27 cellular contexts compared by ENCODE assay signal in the genomic region with DNA sequence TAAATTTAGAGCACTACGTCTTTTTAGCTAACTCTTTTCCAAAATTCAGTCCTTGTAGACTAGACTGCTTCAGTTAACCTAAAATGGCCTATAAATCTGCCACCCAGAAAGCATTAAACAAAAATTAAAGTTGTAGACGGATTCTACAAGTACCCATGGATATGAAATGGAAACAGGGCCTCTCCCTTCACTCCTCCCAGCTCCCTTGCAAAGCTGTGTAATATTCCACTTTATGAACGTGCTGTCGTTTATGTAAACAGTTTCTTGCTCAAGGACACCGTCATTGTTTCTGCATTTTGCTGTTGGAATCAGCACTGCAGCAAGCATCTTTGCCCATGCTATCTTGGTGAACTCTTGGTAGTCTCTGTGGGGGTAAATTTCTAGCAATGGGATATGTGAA. TPM values are rescaled to one million over a fixed set of nuclear protein-coding genes. Genes with fewer than 3 reads are reported as not detected.
DNase-seq lines count a peak whose midpoint lies in the region; ATAC-seq, FAIRE-seq and TF ChIP-seq lines count a peak whose summit lies in the region.
"Had no signal": no experiment of that assay in that cellular context is flagged by ENCODE, and none has a peak within 500 bp of the region (broad histone marks: within the 10 kb centered on the region; RNA-seq: fewer than 3 reads in every experiment).

No MANE protein-coding gene starts in this region.

- intact Hi-C loops in HepG2 (cut with micrococcal nuclease; ENCODE audit: unreplicated experiment) (no loop called here), right lobe of liver (cut with DNase I) (no loop called here), OCI-LY7 (cut with micrococcal nuclease; ENCODE audit: unreplicated experiment) (no loop called here)

- H4K20me1 ChIP-seq in HepG2 (ENCODE audit: insufficient read depth, low read length): 0 out of 2 replicates have a peak, but pooled peaks cover 2% of the 10 kb centered on the region
- H4K20me1 ChIP-seq in OCI-LY7 (ENCODE audit: insufficient read depth, low read length): peaks cover 6% of the 10 kb centered on the region

- H3K36me3 ChIP-seq in HepG2 (replicated peaks in 1 of 2; ENCODE audit: control insufficient read depth in 1 of 2, insufficient read depth in 2 of 2, low read length in 2 of 2): peaks cover 14 to 41% of the 10 kb centered on the region in 2 experiments; a peak in 4 of 5 replicates
- H3K36me3 ChIP-seq in right lobe of liver: peaks cover 0 to 1% (median 0%) of the 10 kb centered on the region in 4 donors
- peaks cover 72% of the 10 kb centered on the region for H3K36me3 ChIP-seq in OCI-LY7 (ENCODE audit: insufficient read depth, low read length)

- peaks cover 40% of the 10 kb centered on the region for H3K4me1 Mint-ChIP-seq in glutamatergic neuron (ENCODE audit: low read depth, unreplicated experiment)

- H3K27ac ChIP-seq in HepG2 (ENCODE audit: extremely low read length, insufficient read depth, low read length): no peak overlapping the region
- no peak overlapping the region for H3K27ac ChIP-seq in right lobe of liver
- H3K27ac ChIP-seq in OCI-LY7 (ENCODE audit: low read depth, low read length, poor library complexity, severe bottlenecking): no peak overlapping the region
- H3K27ac ChIP-seq: A549, C4-2B had no signal

- TF ChIP-seq CTCF in HepG2 (CRISPR knock-in tag; IDR thresholded peaks at IDR 0.05): no peak
- TF ChIP-seq CTCF in right lobe of liver (IDR thresholded peaks at IDR 0.05): no peak
- no peak for TF ChIP-seq CTCF in OCI-LY7 (conservative IDR thresholded peaks at IDR 0.05; ENCODE audit: low read length)
- TF ChIP-seq CTCF in glutamatergic neuron (IDR thresholded peaks at IDR 0.05; ENCODE audit: partially characterized antibody, unreplicated experiment): no peak

- WGBS in HepG2 (ENCODE audit: low lambda C conversion rate): 80% methylated on average over 5 of the region's 5 CpGs
- WGBS in right lobe of liver (ENCODE audit: insufficient coverage, low coverage, low lambda C conversion rate, missing lambda C conversion rate): 66% methylated on average over 5 of the region's 5 CpGs

- H3K9me2 ChIP-seq in OCI-LY7 (ENCODE audit: insufficient read depth, low read length): no peaks in the 10 kb centered on the region

- H3K9me3 ChIP-seq in HepG2 (ENCODE audit: low read length): no peaks in the 10 kb centered on the region
- H3K9me3 ChIP-seq in right lobe of liver: no peaks in the 10 kb centered on the region
- H3K9me3 ChIP-seq in OCI-LY7 (ENCODE audit: low read length): no peaks in the 10 kb centered on the region
- H3K9me3 ChIP-seq: A549 had no signal

- BruUV-seq in HepG2 (replicated peaks; lab: Mats Ljungman, UMichigan) (no TSS peak), OCI-LY7 (replicated peaks; lab: Mats Ljungman, UMichigan) (no TSS peak)

- no peak overlapping the region for H3K9ac ChIP-seq in HepG2 (ENCODE audit: insufficient read depth, low read depth, low read length)

- in situ Hi-C loops in HepG2 (cut with HindIII; ENCODE audit: extremely low pct_ligation_motif_present, low pct_unique_long_range_greater_than_20kb): no loop called here

- H3K4me3 Mint-ChIP-seq in glutamatergic neuron (ENCODE audit: unreplicated experiment): no peak overlapping the region

- no peak for ATAC-seq in HepG2
- ATAC-seq in right lobe of liver: no peak
- no peak for ATAC-seq in GM21619 (IDR thresholded peaks at IDR 0.05; ENCODE audit: unreplicated experiment)
- no peak for ATAC-seq in SK-N-SH treated with all-trans-retinoic acid at 6 μM for 48 hours
- ATAC-seq: A549, HCT116, K562 had no signal

- peaks cover 4% of the 10 kb centered on the region for H3K36me3 Mint-ChIP-seq in glutamatergic neuron (ENCODE audit: unreplicated experiment)

- DNase-seq in HepG2 (ENCODE audit: low spot score) (no peak), right lobe of liver (no peak), OCI-LY7 (ENCODE audit: low spot score) (no peak), glutamatergic neuron (no peak), DMS79 (lab: John Stamatoyannopoulos, UW) (no peak)
- DNase-seq: CD8-positive, alpha-beta memory T cell; DMS 273 treated with DMSO at 0.1 percent for 48 hours; DMS79 treated with DMSO at 0.1 percent for 48 hours; MM.1S; NCI-H1048; NCI-H1417; NCI-H1694; NCI-H2029 treated with DMSO at 0.1 percent for 48 hours; NCI-H446 treated with DMSO at 0.1 percent for 48 hours; NCI-H526 treated with DMSO at 0.1 percent for 48 hours; RPMI8226; SHP77 had no signal

- H3K4me2 ChIP-seq in HepG2 (ENCODE audit: low read depth, low read length) (no peak overlapping the region), OCI-LY7 (ENCODE audit: low read length) (peak overlapping the region; percentile 23; the same call in 1 of the 2 replicates)
- H3K4me2 ChIP-seq: A549 had no signal

- no peak for TF ChIP-seq RAD21 in HepG2 (CRISPR knock-in tag; IDR thresholded peaks at IDR 0.05)

- H3K27me3 Mint-ChIP-seq in glutamatergic neuron (ENCODE audit: unreplicated experiment): no peaks in the 10 kb centered on the region

- H3K27me3 ChIP-seq in HepG2 (ENCODE audit: control insufficient read depth in 1 of 2, insufficient read depth in 2 of 2, low read length in 2 of 2): peaks cover 0 to 5% of the 10 kb centered on the region in 2 experiments; a peak in 1 of 5 replicates
- H3K27me3 ChIP-seq in right lobe of liver: no peaks in the 10 kb centered on the region

- CTCF ChIA-PET in HepG2 (lab: Yijun Ruan, JAX; ENCODE audit: low intra/inter-chr PET ratio, low total read pairs) (no interaction called here), OCI-LY7 (lab: Charles Lee; ENCODE audit: unreplicated experiment) (interaction anchor here (0.5 kb wide), 1 partner anchor 108 kb away, joined by 5 read pairs; no protein-coding TSS in a partner anchor)

- H3K27ac Mint-ChIP-seq in glutamatergic neuron (ENCODE audit: unreplicated experiment): peak overlapping the region; percentile 36

- H3K79me2 ChIP-seq in HepG2 (ENCODE audit: insufficient read depth, low read length) (peaks cover 73% of the 10 kb centered on the region), OCI-LY7 (ENCODE audit: insufficient read depth, low read depth, low read length) (peaks cover 81% of the 10 kb centered on the region)

- peaks cover 49% of the 10 kb centered on the region for H3K4me1 ChIP-seq in HepG2 (ENCODE audit: insufficient read depth, low read length)
- peaks cover 0 to 15% (median 6%) of the 10 kb centered on the region in 4 donors for H3K4me1 ChIP-seq in right lobe of liver
- peaks cover 46% of the 10 kb centered on the region for H3K4me1 ChIP-seq in OCI-LY7 (ENCODE audit: insufficient read depth, low read length, poor library complexity, severe bottlenecking)

- no peak for TF ChIP-seq EP300 in HepG2 (IDR thresholded peaks at IDR 0.05; ENCODE audit: low read depth in 2 of 2, low read length in 2 of 2)
- TF ChIP-seq EP300 in HepG2 (CRISPR knock-in tag; IDR thresholded peaks at IDR 0.05; ENCODE audit: borderline replicate concordance): no peak

- H3K4me3 ChIP-seq in HepG2 (replicated peaks in 1 of 3; ENCODE audit: insufficient read depth in 1 of 3, low read depth in 2 of 3, low read length in 3 of 3): no peak overlapping the region
- H3K4me3 ChIP-seq in right lobe of liver: no peak overlapping the region
- no peak overlapping the region for H3K4me3 ChIP-seq in OCI-LY7 (ENCODE audit: low read depth, low read length, poor library complexity, severe bottlenecking)
- H3K4me3 ChIP-seq: A549, K562 had no signal

- no peak overlapping the region for H2AFZ ChIP-seq in HepG2 (ENCODE audit: low read length)
- no peak overlapping the region for H2AFZ ChIP-seq in OCI-LY7 (ENCODE audit: low read length)

- peaks cover 2% of the 10 kb centered on the region for H3K9me3 Mint-ChIP-seq in glutamatergic neuron (ENCODE audit: unreplicated experiment)
- H3K9me3 Mint-ChIP-seq: CD8-positive, alpha-beta memory T cell had no signal

- POLR2A ChIA-PET in HepG2 (lab: Yijun Ruan, JAX) (interaction anchor here (0.5 to 1.4 kb wide), 3 partner anchors 20 to 35 kb away, joined by 3 to 5 read pairs (median 4); no protein-coding TSS in a partner anchor), OCI-LY7 (lab: Charles Lee) (no interaction called here)

- no peak for TF ChIP-seq POLR2A in HepG2 (IDR thresholded peaks at IDR 0.05; ENCODE audit: insufficient read depth in 1 of 2, low read depth in 2 of 2, low read length in 2 of 2)
- no peak for TF ChIP-seq POLR2A in right lobe of liver (IDR thresholded peaks at IDR 0.05)

- no peak for FAIRE-seq in HepG2 (lab: Jason Lieb, UNC)
- FAIRE-seq: A549, GM12892, GM19239, K562 had no signal

RNA-seq across cellular contexts. Expression of a gene that starts 5.1 kb away (rescaled TPM):
- 11.7 and 15.1 TPM in 2 replicates for total RNA-seq in HepG2 (2016; rRNA removed; fragmentation: Illumina TruSeq; extraction: Trizol)
- 4.0 and 4.2 TPM in 2 replicates for total RNA-seq in HepG2 (2016; cell fraction: cytosol; rRNA removed; fragmentation: Illumina TruSeq; extraction: Trizol; ENCODE audit: low read depth)
- total RNA-seq in HepG2 (2016; cell fraction: insoluble cytoplasmic fraction; rRNA removed; fragmentation: Illumina TruSeq; extraction: Trizol): 11.7 and 14.4 TPM in 2 replicates
- 9.8 and 10.7 TPM in 2 replicates for total RNA-seq in HepG2 (2016; cell fraction: membrane; rRNA removed; fragmentation: Illumina TruSeq; extraction: Trizol)
- 10.8 and 11.7 TPM in 2 replicates for total RNA-seq in HepG2 (2016; cell fraction: nucleus; rRNA removed; fragmentation: Illumina TruSeq; extraction: Trizol)
- 11.9 and 14.4 TPM in 2 replicates for polyA plus RNA-seq in HepG2 (2011; rRNA removed)
- 18.3 and 21.5 TPM in 2 replicates for polyA plus RNA-seq in HepG2 (2011; cell fraction: cytosol; rRNA removed)
- 15.4 and 17.5 TPM in 2 replicates for polyA plus RNA-seq in HepG2 (2011; cell fraction: nucleus; rRNA removed)
- polyA plus RNA-seq in HepG2 (2012): 9.2 and 11.4 TPM in 2 replicates
- 3.0 and 3.1 TPM in 2 replicates for polyA plus RNA-seq in HepG2 (2016; cell fraction: cytosol; fragmentation: Illumina TruSeq; extraction: Trizol; ENCODE audit: low read depth)
- 11.2 and 12.0 TPM in 2 replicates for polyA plus RNA-seq in HepG2 (2016; cell fraction: insoluble cytoplasmic fraction; fragmentation: Illumina TruSeq; extraction: Trizol; ENCODE audit: low read depth)
- 6.4 and 7.0 TPM in 2 replicates for polyA plus RNA-seq in HepG2 (2016; cell fraction: membrane; fragmentation: Illumina TruSeq; extraction: Trizol; ENCODE audit: low read depth)
- polyA plus RNA-seq in HepG2 (2016; cell fraction: nucleus; fragmentation: Illumina TruSeq; extraction: Trizol; ENCODE audit: insufficient read depth, low read depth): 11.4 and 12.6 TPM in 2 replicates
- polyA minus RNA-seq in HepG2 (2011; rRNA and poly(A)+ RNA removed; ENCODE audit: low replicate concordance): 21.1 and 25.1 TPM in 2 replicates
- polyA minus RNA-seq in HepG2 (2011; cell fraction: cytosol; rRNA and poly(A)+ RNA removed): 9.8 and 9.9 TPM in 2 replicates
- polyA minus RNA-seq in HepG2 (2011; cell fraction: nucleus; rRNA and poly(A)+ RNA removed): 24.2 and 25.4 TPM in 2 replicates
- 10 to 100 TPM in 3 of 6 experiments, 1 to 10 TPM in 3; 5.7 to 24.4 (median 12.4) TPM for total RNA-seq in right lobe of liver
- total RNA-seq in OCI-LY7 (2014; rRNA removed; shearing (Covaris generic)): 17.1 and 27.5 TPM in 2 replicates
- total RNA-seq in OCI-LY7 (2022): 21.8 and 26.8 TPM in 2 replicates
- 23.2 TPM for total RNA-seq in glutamatergic neuron (ENCODE audit: unreplicated experiment)

RNA-seq across cellular contexts. Expression of a gene that starts 14.3 kb away (rescaled TPM):
- total RNA-seq in HepG2 (2016; rRNA removed; fragmentation: Illumina TruSeq; extraction: Trizol) (1.4 and 1.6 TPM in 2 replicates), right lobe of liver (100 to 1,000 TPM in 3 of 6 experiments, 10 to 100 TPM in 2, 1 to 10 TPM in 1; 1.0 to 230 (median 101) TPM), OCI-LY7 (2022) (not detected in 2 replicates), glutamatergic neuron (ENCODE audit: unreplicated experiment) (140 TPM)
- total RNA-seq in HepG2 (2016; cell fraction: cytosol; rRNA removed; fragmentation: Illumina TruSeq; extraction: Trizol; ENCODE audit: low read depth): 0.71 and 0.91 TPM in 2 replicates
- 1.4 and 1.9 TPM in 2 replicates for total RNA-seq in HepG2 (2016; cell fraction: insoluble cytoplasmic fraction; rRNA removed; fragmentation: Illumina TruSeq; extraction: Trizol)
- 1.5 and 1.7 TPM in 2 replicates for total RNA-seq in HepG2 (2016; cell fraction: membrane; rRNA removed; fragmentation: Illumina TruSeq; extraction: Trizol)
- total RNA-seq in HepG2 (2016; cell fraction: nucleus; rRNA removed; fragmentation: Illumina TruSeq; extraction: Trizol): 0.99 and 1.1 TPM in 2 replicates
- polyA plus RNA-seq in HepG2 (2011; rRNA removed): 4.2 and 8.9 TPM in 2 replicates
- 4.3 and 4.7 TPM in 2 replicates for polyA plus RNA-seq in HepG2 (2011; cell fraction: cytosol; rRNA removed)
- 6.6 and 7.6 TPM in 2 replicates for polyA plus RNA-seq in HepG2 (2011; cell fraction: nucleus; rRNA removed)
- polyA plus RNA-seq in HepG2 (2012): 2.1 and 6.2 TPM in 2 replicates
- 0.32 and 0.38 TPM in 2 replicates for polyA plus RNA-seq in HepG2 (2016; cell fraction: cytosol; fragmentation: Illumina TruSeq; extraction: Trizol; ENCODE audit: low read depth)
- 1.7 and 1.8 TPM in 2 replicates for polyA plus RNA-seq in HepG2 (2016; cell fraction: insoluble cytoplasmic fraction; fragmentation: Illumina TruSeq; extraction: Trizol; ENCODE audit: low read depth)
- polyA plus RNA-seq in HepG2 (2016; cell fraction: membrane; fragmentation: Illumina TruSeq; extraction: Trizol; ENCODE audit: low read depth): 0.63 and 0.72 TPM in 2 replicates
- 2.7 and 3.4 TPM in 2 replicates for polyA plus RNA-seq in HepG2 (2016; cell fraction: nucleus; fragmentation: Illumina TruSeq; extraction: Trizol; ENCODE audit: insufficient read depth, low read depth)
- polyA minus RNA-seq in HepG2 (2011; rRNA and poly(A)+ RNA removed; ENCODE audit: low replicate concordance): 3.9 and 12.1 TPM in 2 replicates
- 6.2 and 6.6 TPM in 2 replicates for polyA minus RNA-seq in HepG2 (2011; cell fraction: cytosol; rRNA and poly(A)+ RNA removed)
- 1.7 and 3.1 TPM in 2 replicates for polyA minus RNA-seq in HepG2 (2011; cell fraction: nucleus; rRNA and poly(A)+ RNA removed)
- total RNA-seq in OCI-LY7 (2014; rRNA removed; shearing (Covaris generic)): 0.08 and 0.19 TPM in 2 replicates
- total RNA-seq: H4, HT1080 had no signal
- polyA plus RNA-seq: K562 had no signal
